Comparison of ENCODE assay signal across 10 cellular contexts in the genomic region with DNA sequence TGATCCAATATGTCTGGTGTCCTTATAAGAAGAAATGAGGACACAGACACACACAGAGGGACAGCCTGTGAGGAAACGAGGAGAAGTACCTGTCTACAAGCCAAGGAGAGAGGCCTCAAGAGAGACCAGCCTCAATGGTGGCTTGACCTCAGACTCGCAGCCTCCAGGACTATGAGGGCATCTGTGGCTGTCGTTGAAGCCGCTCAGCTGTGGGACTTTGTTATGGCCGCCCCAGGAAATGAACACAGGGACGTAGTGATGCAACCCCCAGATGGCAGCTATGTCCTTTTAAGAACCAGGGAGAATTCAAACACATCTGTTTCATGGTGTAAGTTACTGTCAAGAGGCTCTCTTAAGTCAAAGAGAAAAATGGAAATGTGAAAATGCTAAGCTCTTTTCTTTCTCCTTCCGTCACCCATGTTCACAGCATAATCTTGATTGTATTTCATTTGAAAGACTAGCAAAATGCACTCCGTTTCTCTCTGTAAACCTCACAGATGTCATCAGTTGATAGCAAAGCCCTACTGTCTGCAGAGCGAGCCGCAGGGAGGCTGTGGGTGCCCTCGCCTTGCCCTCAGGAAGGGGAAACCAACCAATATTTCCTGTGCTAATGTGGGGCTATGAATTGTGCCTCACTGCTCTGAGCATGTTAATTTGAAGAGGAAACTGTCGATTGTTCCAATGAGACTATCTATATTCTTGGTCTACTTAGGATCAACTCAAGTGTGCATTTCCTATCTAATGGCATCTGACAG.
A peak's percentile ranks its signal among the peaks of the same experiment; 100 is the strongest.
DNase-seq lines count a peak whose midpoint lies in the region; ATAC-seq and TF ChIP-seq lines count a peak whose summit lies in the region.
"Had no signal": no experiment of that assay in that cellular context is flagged by ENCODE, and none has a peak within 500 bp of the region (broad histone marks: within the 10 kb centered on the region; RNA-seq: fewer than 3 reads in every experiment).

No MANE protein-coding gene starts in this region.

- H3K9me2 ChIP-seq in MM.1S (replicated peaks; ENCODE audit: insufficient read depth, low read length) = no peaks in the 10 kb centered on the region

- no peak overlapping the region for H3K4me3 ChIP-seq in MM.1S (ENCODE audit: low read length)
- H3K4me3 ChIP-seq in mucosa of rectum (ENCODE audit: low read length in 2 of 2) = no peak overlapping the region
- H3K4me3 ChIP-seq: thoracic aorta had no signal

- H3K36me3 ChIP-seq in MM.1S (replicated peaks; ENCODE audit: insufficient read depth, low read length) (no peaks in the 10 kb centered on the region), mucosa of rectum (ENCODE audit: control insufficient read depth in 2 of 2, insufficient read depth in 2 of 2, low read length in 2 of 2) (no peaks in the 10 kb centered on the region)
- H3K36me3 ChIP-seq: thoracic aorta had no signal

- no peak overlapping the region for H2AFZ ChIP-seq in MM.1S (ENCODE audit: low read length)

- H3K9me3 ChIP-seq in MM.1S (replicated peaks; ENCODE audit: insufficient read depth, low read length) = no peaks in the 10 kb centered on the region
- H3K9me3 ChIP-seq in mucosa of rectum (ENCODE audit: control insufficient read depth in 2 of 2, low read length in 2 of 2) = no peaks in the 10 kb centered on the region
- H3K9me3 ChIP-seq: thoracic aorta had no signal

- no peaks in the 10 kb centered on the region for H3F3A ChIP-seq in MM.1S (ENCODE audit: insufficient read depth, low read length)

- ATAC-seq in HG03135 (IDR thresholded peaks at IDR 0.05; ENCODE audit: unreplicated experiment) = no peak

- H4K20me1 ChIP-seq in MM.1S (ENCODE audit: insufficient read depth, low read length) = no peaks in the 10 kb centered on the region

- H3K27me3 ChIP-seq in MM.1S (replicated peaks; ENCODE audit: insufficient read depth, low read length) = peaks cover 100% of the 10 kb centered on the region
- peaks cover 0 to 5% of the 10 kb centered on the region in 2 donors for H3K27me3 ChIP-seq in mucosa of rectum (ENCODE audit: control insufficient read depth in 2 of 2, insufficient read depth in 2 of 2, low read length in 2 of 2)

- no peaks in the 10 kb centered on the region for H3K79me2 ChIP-seq in MM.1S (ENCODE audit: low read length)

- H3K9ac ChIP-seq in MM.1S (ENCODE audit: low read length) (no peak overlapping the region), mucosa of rectum (ENCODE audit: low read depth in 1 of 2, low read length in 2 of 2) (no peak overlapping the region)

- no peak for TF ChIP-seq CTCF in MM.1S (IDR thresholded peaks at IDR 0.05; ENCODE audit: low read length)

- DNase-seq in GF-D8 (lab: John Stamatoyannopoulos, UW) = peak; percentile 98
- DNase-seq in MM.1S = peak; percentile 32
- DNase-seq in activated T-cell treated with anti-CD3 and anti-CD28 coated beads for 48 hours (ENCODE audit: low read depth) = peak; percentile 58
- DNase-seq in kidney glomerular epithelial cell (lab: John Stamatoyannopoulos, UW) = no peak
- no peak for DNase-seq in HuH-7 (ENCODE audit: low spot score)
- no peak for DNase-seq in NCI-H1092 treated with DMSO at 0.1 percent for 48 hours (lab: John Stamatoyannopoulos, UW)

- H3K4me1 ChIP-seq in MM.1S (ENCODE audit: low read length) (no peaks in the 10 kb centered on the region), mucosa of rectum (ENCODE audit: control insufficient read depth in 2 of 2, insufficient read depth in 2 of 2, low read length in 2 of 2) (peaks cover 0 to 6% of the 10 kb centered on the region in 2 donors)

- H3K27ac ChIP-seq in MM.1S (ENCODE audit: low read length) (no peak overlapping the region), mucosa of rectum (ENCODE audit: low read depth in 2 of 2, low read length in 2 of 2) (peak overlapping the region; percentile 26 to 35)
- H3K27ac ChIP-seq: epithelial cell of prostate, thoracic aorta had no signal

- no peak overlapping the region for H3K4me2 ChIP-seq in MM.1S (ENCODE audit: low read depth, low read length)

Comparison
In these comparisons a context has a peak if more than half of its experiments do, and no peak if none do; other contexts are left out.
1. DNase-seq: peak in GF-D8 (single experiment), MM.1S (single experiment) and activated T-cell treated with anti-CD3 and anti-CD28 coated beads for 48 hours (single experiment); none in kidney glomerular epithelial cell (single experiment), HuH-7 (single experiment) and NCI-H1092 treated with DMSO at 0.1 percent for 48 hours (single experiment).